Comparison of ENCODE assay signal across 7 cellular contexts in the genomic region with DNA sequence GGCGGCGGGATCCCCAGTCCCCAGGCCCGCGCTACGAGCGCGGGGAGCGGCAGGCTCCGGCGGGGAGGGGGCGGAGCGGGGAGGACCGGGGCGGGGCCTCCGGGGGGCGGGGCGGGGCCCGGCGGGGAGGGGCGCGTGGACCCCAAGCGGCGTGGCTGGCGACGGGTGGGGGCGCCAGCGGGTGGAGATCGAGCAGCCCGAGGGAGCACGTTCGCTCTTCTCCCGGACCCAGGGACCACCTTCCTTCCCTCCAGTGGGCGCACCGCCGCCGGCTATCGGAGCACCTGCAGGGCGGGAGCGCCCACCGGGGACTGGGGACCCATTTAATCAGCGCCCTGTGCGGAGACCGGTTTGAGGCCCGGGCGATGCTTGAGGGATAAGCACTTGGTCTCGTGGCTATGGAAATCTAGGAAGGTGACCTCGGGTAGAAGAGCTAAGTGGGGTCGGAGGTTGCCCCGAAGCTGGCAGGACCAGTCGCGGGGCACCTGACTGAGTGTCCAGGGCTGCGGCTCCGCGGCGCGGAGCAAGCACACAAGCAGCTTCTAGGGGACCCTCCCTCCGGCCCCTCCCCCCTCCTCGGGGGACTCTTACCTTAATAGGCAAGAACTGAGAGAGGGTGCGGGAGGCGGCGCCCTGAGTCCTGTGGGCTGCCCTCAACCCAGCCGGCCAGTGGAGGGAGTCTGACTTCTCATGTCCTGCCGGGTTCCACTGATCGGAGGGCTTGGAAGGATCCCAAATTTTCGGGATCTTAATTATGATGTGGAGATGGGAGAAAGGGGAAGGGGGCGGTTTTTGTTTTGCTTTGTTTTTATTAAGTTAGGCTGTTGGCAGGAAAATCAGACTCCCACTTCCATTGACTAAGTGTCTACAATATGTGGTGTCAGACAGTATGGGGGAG. TPM values are rescaled to one million over a fixed set of nuclear protein-coding genes. Genes with fewer than 3 reads are reported as not detected.
DNase-seq lines count a peak whose midpoint lies in the region; ATAC-seq and TF ChIP-seq lines count a peak whose summit lies in the region.

A gene (minus strand): TSS at position 61 of the 898 bp plus-strand sequence. CDS start 71 bp downstream, outside the sequence.

- H3K27ac ChIP-seq in HCT116 (ENCODE audit: low read depth, low read length) (no peak within 1 kb of the TSS), iPS-20b (ENCODE audit: low read length) (peak within 1 kb of the TSS; percentile 81), skin epidermis (peak within 1 kb of the TSS in 14 of 21 experiments; percentile 10 to 62 (median 46))

- RAD21 ChIA-PET in HCT116 (lab: Charles Lee; ENCODE audit: low non-redundant PET in 1 of 2, low total read pairs in 2 of 2, uncharacterized antibody in 2 of 2, unreplicated experiment in 2 of 2), result no interaction called here

- H3K27me3 ChIP-seq in HCT116 (ENCODE audit: insufficient read depth, low read length), result no peaks in the 10 kb centered on the region
- H3K27me3 ChIP-seq in iPS-20b (ENCODE audit: insufficient read depth, low read length), result peaks cover 20% of the 10 kb centered on the region

- no peak within 1 kb of the TSS for H2AFZ ChIP-seq in HCT116 (ENCODE audit: low read depth, low read length, poor library complexity, severe bottlenecking)

- no peaks in the 10 kb centered on the region for H3K9me2 ChIP-seq in HCT116 (ENCODE audit: insufficient read depth)

- TF ChIP-seq CTCF in HCT116 (IDR thresholded peaks at IDR 0.05 in 2 of 3, conservative IDR thresholded peaks at IDR 0.05 in 1 of 3; ENCODE audit: borderline replicate concordance in 1 of 3, insufficient read depth in 1 of 3, low read depth in 2 of 3, low read length in 2 of 3), result no peak
- peak; percentile 35 for TF ChIP-seq CTCF in astrocyte of the spinal cord (IDR thresholded peaks at IDR 0.05; ENCODE audit: low read depth, low read length)

- H3K36me3 ChIP-seq in HCT116 (ENCODE audit: control insufficient read depth in 1 of 2, insufficient read depth in 2 of 2, low read length in 2 of 2), result no peaks in the 10 kb centered on the region
- no peaks in the 10 kb centered on the region for H3K36me3 ChIP-seq in iPS-20b (ENCODE audit: insufficient read depth, low read depth, low read length)

- in situ Hi-C loops in astrocyte of the spinal cord (cut with HindIII; ENCODE audit: low sequenced_read_pairs), result no loop called here

- H3K79me2 ChIP-seq in HCT116 (ENCODE audit: insufficient read depth, low read length), result no peaks in the 10 kb centered on the region

- peak within 1 kb of the TSS; percentile 17; the same call in 1 of the 2 replicates for H3K9ac ChIP-seq in HCT116 (ENCODE audit: low read length)
- peak within 1 kb of the TSS; percentile 97 for H3K9ac ChIP-seq in iPS-20b (ENCODE audit: low read depth, low read length)

- TF ChIP-seq RAD21 in HCT116 (IDR thresholded peaks at IDR 0.05; ENCODE audit: low read depth), result no peak

- intact Hi-C loops in HCT116 (cut with micrococcal nuclease), result no loop called here

- peak within 1 kb of the TSS; percentile 53 for H3K4me2 ChIP-seq in HCT116 (ENCODE audit: low read length)

- no peak for TF ChIP-seq POLR2A in HCT116 (IDR thresholded peaks at IDR 0.05; ENCODE audit: borderline replicate concordance, extremely low read depth, insufficient read depth, insufficient read length)

- no TSS peak for BruUV-seq in HCT116 (replicated peaks; lab: Mats Ljungman, UMichigan)

- H3K4me1 ChIP-seq in HCT116 (ENCODE audit: control insufficient read depth in 1 of 2, insufficient read depth in 2 of 2, low read length in 2 of 2) (0 out of 4 replicates have a peak, but pooled peaks cover 0 to 4% of the 10 kb centered on the region in 2 experiments), iPS-20b (ENCODE audit: insufficient read depth, low read length) (peaks cover 9% of the 10 kb centered on the region; the same call in 1 of the 2 replicates)

- H4K20me1 ChIP-seq in HCT116 (ENCODE audit: insufficient read depth), result no peaks in the 10 kb centered on the region

- H3K4me3 ChIP-seq in HCT116 (replicated peaks in 1 of 2; ENCODE audit: low read depth in 1 of 2, low read length in 2 of 2) (peak within 1 kb of the TSS; percentile 17 to 43), astrocyte of the spinal cord (ENCODE audit: low read depth, low read length) (peak within 1 kb of the TSS; percentile 54), iPS-20b (ENCODE audit: low read length) (peak within 1 kb of the TSS; percentile 93), skin epidermis (peak within 1 kb of the TSS; percentile 36 to 65 (median 46))

- peak; percentile 79 for ATAC-seq in HCT116
- ATAC-seq in GM19324 (IDR thresholded peaks at IDR 0.05; ENCODE audit: low FRiP score, unreplicated experiment), result no peak
- no peak for ATAC-seq in HG03095 (IDR thresholded peaks at IDR 0.05; ENCODE audit: unreplicated experiment)

- CTCF ChIA-PET in HCT116 (lab: Charles Lee), result no interaction called here

- H3K9me3 ChIP-seq in HCT116 (ENCODE audit: control insufficient read depth in 1 of 2, insufficient read depth in 1 of 2, low read depth in 1 of 2, low read length in 2 of 2) (no peaks in the 10 kb centered on the region), iPS-20b (ENCODE audit: insufficient read depth, low read depth, low read length) (no peaks in the 10 kb centered on the region)

- POLR2A ChIA-PET in HCT116 (lab: Charles Lee), result no interaction called here

- no peak for DNase-seq in HCT116 (ENCODE audit: low read depth, low spot score)
- peak; percentile 8 to 70 (median 52) for DNase-seq in T-helper 1 cell
- peak; percentile 49 for DNase-seq in astrocyte of the spinal cord (ENCODE audit: low read depth, low spot score)

TF ChIP-seq in HCT116, 20 proteins besides CTCF, POLR2A, EP300 and RAD21 (continues in another document):
- TF ChIP-seq, protein P1, sequence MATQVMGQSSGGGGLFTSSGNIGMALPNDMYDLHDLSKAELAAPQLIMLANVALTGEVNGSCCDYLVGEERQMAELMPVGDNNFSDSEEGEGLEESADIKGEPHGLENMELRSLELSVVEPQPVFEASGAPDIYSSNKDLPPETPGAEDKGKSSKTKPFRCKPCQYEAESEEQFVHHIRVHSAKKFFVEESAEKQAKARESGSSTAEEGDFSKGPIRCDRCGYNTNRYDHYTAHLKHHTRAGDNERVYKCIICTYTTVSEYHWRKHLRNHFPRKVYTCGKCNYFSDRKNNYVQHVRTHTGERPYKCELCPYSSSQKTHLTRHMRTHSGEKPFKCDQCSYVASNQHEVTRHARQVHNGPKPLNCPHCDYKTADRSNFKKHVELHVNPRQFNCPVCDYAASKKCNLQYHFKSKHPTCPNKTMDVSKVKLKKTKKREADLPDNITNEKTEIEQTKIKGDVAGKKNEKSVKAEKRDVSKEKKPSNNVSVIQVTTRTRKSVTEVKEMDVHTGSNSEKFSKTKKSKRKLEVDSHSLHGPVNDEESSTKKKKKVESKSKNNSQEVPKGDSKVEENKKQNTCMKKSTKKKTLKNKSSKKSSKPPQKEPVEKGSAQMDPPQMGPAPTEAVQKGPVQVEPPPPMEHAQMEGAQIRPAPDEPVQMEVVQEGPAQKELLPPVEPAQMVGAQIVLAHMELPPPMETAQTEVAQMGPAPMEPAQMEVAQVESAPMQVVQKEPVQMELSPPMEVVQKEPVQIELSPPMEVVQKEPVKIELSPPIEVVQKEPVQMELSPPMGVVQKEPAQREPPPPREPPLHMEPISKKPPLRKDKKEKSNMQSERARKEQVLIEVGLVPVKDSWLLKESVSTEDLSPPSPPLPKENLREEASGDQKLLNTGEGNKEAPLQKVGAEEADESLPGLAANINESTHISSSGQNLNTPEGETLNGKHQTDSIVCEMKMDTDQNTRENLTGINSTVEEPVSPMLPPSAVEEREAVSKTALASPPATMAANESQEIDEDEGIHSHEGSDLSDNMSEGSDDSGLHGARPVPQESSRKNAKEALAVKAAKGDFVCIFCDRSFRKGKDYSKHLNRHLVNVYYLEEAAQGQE (IDR thresholded peaks at IDR 0.05; ENCODE audit: low read depth), result no peak
- TF ChIP-seq CBX3 (IDR thresholded peaks at IDR 0.05; ENCODE audit: low read depth), result no peak
- TF ChIP-seq EZH2phosphoT487 (IDR thresholded peaks at IDR 0.05; ENCODE audit: borderline replicate concordance), result no peak
- TF ChIP-seq, protein P2, sequence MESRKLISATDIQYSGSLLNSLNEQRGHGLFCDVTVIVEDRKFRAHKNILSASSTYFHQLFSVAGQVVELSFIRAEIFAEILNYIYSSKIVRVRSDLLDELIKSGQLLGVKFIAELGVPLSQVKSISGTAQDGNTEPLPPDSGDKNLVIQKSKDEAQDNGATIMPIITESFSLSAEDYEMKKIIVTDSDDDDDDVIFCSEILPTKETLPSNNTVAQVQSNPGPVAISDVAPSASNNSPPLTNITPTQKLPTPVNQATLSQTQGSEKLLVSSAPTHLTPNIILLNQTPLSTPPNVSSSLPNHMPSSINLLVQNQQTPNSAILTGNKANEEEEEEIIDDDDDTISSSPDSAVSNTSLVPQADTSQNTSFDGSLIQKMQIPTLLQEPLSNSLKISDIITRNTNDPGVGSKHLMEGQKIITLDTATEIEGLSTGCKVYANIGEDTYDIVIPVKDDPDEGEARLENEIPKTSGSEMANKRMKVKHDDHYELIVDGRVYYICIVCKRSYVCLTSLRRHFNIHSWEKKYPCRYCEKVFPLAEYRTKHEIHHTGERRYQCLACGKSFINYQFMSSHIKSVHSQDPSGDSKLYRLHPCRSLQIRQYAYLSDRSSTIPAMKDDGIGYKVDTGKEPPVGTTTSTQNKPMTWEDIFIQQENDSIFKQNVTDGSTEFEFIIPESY (IDR thresholded peaks at IDR 0.05; ENCODE audit: extremely low read depth, insufficient replicate concordance, low read length), result no peak
- TF ChIP-seq, protein P3, sequence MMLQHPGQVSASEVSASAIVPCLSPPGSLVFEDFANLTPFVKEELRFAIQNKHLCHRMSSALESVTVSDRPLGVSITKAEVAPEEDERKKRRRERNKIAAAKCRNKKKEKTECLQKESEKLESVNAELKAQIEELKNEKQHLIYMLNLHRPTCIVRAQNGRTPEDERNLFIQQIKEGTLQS (IDR thresholded peaks at IDR 0.05), result no peak
- TF ChIP-seq SP1 (IDR thresholded peaks at IDR 0.05; ENCODE audit: low read depth), result no peak
- no peak for TF ChIP-seq FOSL1 (IDR thresholded peaks at IDR 0.05; ENCODE audit: low read depth)
- TF ChIP-seq CEBPB (IDR thresholded peaks at IDR 0.05; ENCODE audit: low read depth), result no peak
- no peak for TF ChIP-seq ZFX (IDR thresholded peaks at IDR 0.05)
- no peak for TF ChIP-seq EGR1 (IDR thresholded peaks at IDR 0.05; ENCODE audit: low read depth)
- no peak for TF ChIP-seq SIN3A (IDR thresholded peaks at IDR 0.05; ENCODE audit: low read depth)
- no peak for TF ChIP-seq JUND (IDR thresholded peaks at IDR 0.05)
- no peak for TF ChIP-seq TCF7L2 (IDR thresholded peaks at IDR 0.05; ENCODE audit: borderline replicate concordance, extremely low read depth, insufficient read depth, insufficient read length)
- TF ChIP-seq SRF (IDR thresholded peaks at IDR 0.05; ENCODE audit: low read depth), result no peak
- no peak for TF ChIP-seq ELF1 (IDR thresholded peaks at IDR 0.05; ENCODE audit: borderline replicate concordance, low read depth)
- no peak for TF ChIP-seq EZH2 (IDR thresholded peaks at IDR 0.05)
- TF ChIP-seq YY1 (IDR thresholded peaks at IDR 0.05; ENCODE audit: extremely low read depth, insufficient replicate concordance, low read depth, low read length), result no peak

RNA-seq across cellular contexts. Expression of the gene that starts here (rescaled TPM):
- total RNA-seq in HCT116 (2021; ENCODE audit: unreplicated experiment), result 0.98 TPM
- polyA plus RNA-seq in HCT116 (2012), result 0.15 and 0.69 TPM in 2 replicates

Comparison
In these comparisons a context has a peak if more than half of its experiments do, and no peak if none do; other contexts are left out.
1. Peak in ATAC-seq, H3K4me3 ChIP-seq, H3K9ac ChIP-seq and H3K4me2 ChIP-seq in HCT116; RNA of the gene not detected or under 1 TPM.
2. H3K4me3 ChIP-seq: peak in every context shown above with its lines; median percentile 93 in iPS-20b; 54 in astrocyte of the spinal cord; 46 in skin epidermis; 30 in HCT116.